7 cellular contexts compared by ENCODE assay signal in genomic region chr14:23352506-23353432, GRCh38. TPM values are rescaled to one million over a fixed set of nuclear protein-coding genes. Genes with fewer than 3 reads are reported as not detected.
DNase-seq lines count a peak whose midpoint lies in the region; ATAC-seq, FAIRE-seq and TF ChIP-seq lines count a peak whose summit lies in the region.

Gene SLC22A17, minus strand, starts transcription at chr14:23352887.

- CTCF ChIA-PET in HEK293T (lab: Yijun Ruan, JAX), result interaction anchor here (1.4 to 1.7 kb wide), 4 partner anchors 8 to 27 kb away, joined by 3 to 8 read pairs (median 4); no protein-coding TSS in a partner anchor

- TF ChIP-seq CTCF in Peyer's patch (IDR thresholded peaks at IDR 0.05), result no peak

- peaks cover 15% of the 10 kb centered on the region for H3K36me3 Mint-ChIP-seq in natural killer cell treated with Interleukin-12 subunit alpha and Interleukin-12 subunit beta and Interleukin-15 and Interleukin-18, amount 100 ng/mL, for 72 hours

- peak; percentile 58 to 71 for ATAC-seq in natural killer cell treated with Interleukin-12 subunit alpha and Interleukin-12 subunit beta and Interleukin-15 and Interleukin-18, amount 100 ng/mL, for 72 hours
- peak; percentile 76 for ATAC-seq in stimulated activated naive CD8-positive, alpha-beta T cell treated with anti-CD3 and anti-CD28 coated beads, Interleukin-15, Interleukin-2, amounts not matched to agents 100 U/mL and 50 U/mL, for 24 hours
- no peak for ATAC-seq in GM18858 (IDR thresholded peaks at IDR 0.05; ENCODE audit: unreplicated experiment)

- peak within 1 kb of the TSS; percentile 70 for H3K4me3 Mint-ChIP-seq in natural killer cell treated with Interleukin-12 subunit alpha and Interleukin-12 subunit beta and Interleukin-15 and Interleukin-18, amount 100 ng/mL, for 72 hours

- H3K27me3 Mint-ChIP-seq in natural killer cell treated with Interleukin-12 subunit alpha and Interleukin-12 subunit beta and Interleukin-15 and Interleukin-18, amount 100 ng/mL, for 72 hours, result peaks cover 42 to 61% of the 10 kb centered on the region in 2 donors

- peaks cover 9 to 13% of the 10 kb centered on the region in 2 donors for H3K4me1 Mint-ChIP-seq in natural killer cell treated with Interleukin-12 subunit alpha and Interleukin-12 subunit beta and Interleukin-15 and Interleukin-18, amount 100 ng/mL, for 72 hours (ENCODE audit: low read depth in 2 of 2)

- no peak within 1 kb of the TSS for H3K27ac Mint-ChIP-seq in natural killer cell treated with Interleukin-12 subunit alpha and Interleukin-12 subunit beta and Interleukin-15 and Interleukin-18, amount 100 ng/mL, for 72 hours

- FAIRE-seq in frontal cortex (lab: Jason Lieb, UNC), result no peak

- H3K27me3 ChIP-seq in Peyer's patch, result peaks cover 0 to 6% of the 10 kb centered on the region in 2 donors

- peak within 1 kb of the TSS; percentile 41 to 59 (median 56) for H3K4me3 ChIP-seq in Peyer's patch

- peaks cover 0 to 16% (median 6%) of the 10 kb centered on the region in 4 donors for H3K4me1 ChIP-seq in Peyer's patch

- no peaks in the 10 kb centered on the region for H3K9me3 Mint-ChIP-seq in natural killer cell treated with Interleukin-12 subunit alpha and Interleukin-12 subunit beta and Interleukin-15 and Interleukin-18, amount 100 ng/mL, for 72 hours

- POLR2A ChIA-PET in HEK293T (lab: Yijun Ruan, JAX), result interaction anchor here (1.1 to 4.3 kb wide), 4 partner anchors 11 to 46 kb away, joined by 3 to 18 read pairs (median 7); partner anchors contain the start of genes BCL2L2 and PABPN1

- peak within 1 kb of the TSS in 3 of 4 donors; percentile 10 to 63 (median 53) for H3K27ac ChIP-seq in Peyer's patch

- no peak for TF ChIP-seq POLR2A in Peyer's patch (IDR thresholded peaks at IDR 0.05)

- H3K36me3 ChIP-seq in Peyer's patch, result no peaks in the 10 kb centered on the region

- H3K9me3 ChIP-seq in Peyer's patch, result no peaks in the 10 kb centered on the region

- DNase-seq in HEK293T (ENCODE audit: extremely low spot score), result peak; percentile 74
- peak; percentile 48 to 78 (median 63) for DNase-seq in Peyer's patch
- peak; percentile 49 for DNase-seq in activated naive CD4-positive, alpha-beta T cell treated with Interleukin-2 at 50 U/mL for 16 hours
- DNase-seq in frontal cortex (ENCODE audit: low spot score in 2 of 2), result peak; percentile 96 to 97
- no peak for DNase-seq in natural killer cell treated with Interleukin-12 subunit alpha and Interleukin-12 subunit beta and Interleukin-15 and Interleukin-18, amount 100 ng/mL, for 72 hours (ENCODE audit: low spot score)
- DNase-seq in stimulated activated naive CD8-positive, alpha-beta T cell treated with anti-CD3 and anti-CD28 coated beads, Interleukin-15, Interleukin-2, amounts not matched to agents 100 U/mL and 50 U/mL, for 24 hours, result peak; percentile 49

TF ChIP-seq in HEK293T, 16 proteins besides CTCF, POLR2A, EP300 and RAD21:
- TF ChIP-seq SUZ12 (IDR thresholded peaks at IDR 0.05) (no peak), FOXA1 (IDR thresholded peaks at IDR 0.05) (no peak), FOXM1 (IDR thresholded peaks at IDR 0.05; ENCODE audit: borderline replicate concordance) (no peak), FOXK2 (IDR thresholded peaks at IDR 0.05) (no peak), TARDBP (IDR thresholded peaks at IDR 0.05) (no peak), HDGF (IDR thresholded peaks at IDR 0.05; ENCODE audit: borderline replicate concordance) (no peak), ELF4 (IDR thresholded peaks at IDR 0.05) (no peak), ZNF384 (IDR thresholded peaks at IDR 0.05) (no peak), NFRKB (IDR thresholded peaks at IDR 0.05) (no peak), LEF1 (IDR thresholded peaks at IDR 0.05; ENCODE audit: borderline replicate concordance) (no peak), BHLHE40 (IDR thresholded peaks at IDR 0.05; ENCODE audit: borderline replicate concordance) (no peak), SP1 (IDR thresholded peaks at IDR 0.05) (no peak), L3MBTL2 (conservative IDR thresholded peaks at IDR 0.05) (no peak), CTBP1 (IDR thresholded peaks at IDR 0.05; ENCODE audit: borderline replicate concordance) (no peak), ARNT (IDR thresholded peaks at IDR 0.05) (no peak)
- TF ChIP-seq, protein P1, sequence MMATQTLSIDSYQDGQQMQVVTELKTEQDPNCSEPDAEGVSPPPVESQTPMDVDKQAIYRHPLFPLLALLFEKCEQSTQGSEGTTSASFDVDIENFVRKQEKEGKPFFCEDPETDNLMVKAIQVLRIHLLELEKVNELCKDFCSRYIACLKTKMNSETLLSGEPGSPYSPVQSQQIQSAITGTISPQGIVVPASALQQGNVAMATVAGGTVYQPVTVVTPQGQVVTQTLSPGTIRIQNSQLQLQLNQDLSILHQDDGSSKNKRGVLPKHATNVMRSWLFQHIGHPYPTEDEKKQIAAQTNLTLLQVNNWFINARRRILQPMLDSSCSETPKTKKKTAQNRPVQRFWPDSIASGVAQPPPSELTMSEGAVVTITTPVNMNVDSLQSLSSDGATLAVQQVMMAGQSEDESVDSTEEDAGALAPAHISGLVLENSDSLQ (IDR thresholded peaks at IDR 0.05), result no peak

RNA-seq across cellular contexts. Expression of gene SLC22A17, which starts in this region (rescaled TPM):
- total RNA-seq in Peyer's patch (10 to 100 TPM in 1 of 4 donors, 1 to 10 TPM in 3; 1.6 to 19.0 (median 5.2) TPM), frontal cortex (154 TPM)
- total RNA-seq in natural killer cell treated with Interleukin-12 subunit alpha and Interleukin-12 subunit beta and Interleukin-15 and Interleukin-18, amount 100 ng/mL, for 72 hours, result under 1 TPM in 1 of 2 donors, not detected in 1; 0.42 TPM

Comparison
In these comparisons a context has a peak if more than half of its experiments do, and no peak if none do; other contexts are left out.
1. Peak in ATAC-seq in natural killer cell treated with Interleukin-12 subunit alpha and Interleukin-12 subunit beta and Interleukin-15 and Interleukin-18, amount 100 ng/mL, for 72 hours; RNA of the gene not detected or under 1 TPM.